In the genomic region with DNA sequence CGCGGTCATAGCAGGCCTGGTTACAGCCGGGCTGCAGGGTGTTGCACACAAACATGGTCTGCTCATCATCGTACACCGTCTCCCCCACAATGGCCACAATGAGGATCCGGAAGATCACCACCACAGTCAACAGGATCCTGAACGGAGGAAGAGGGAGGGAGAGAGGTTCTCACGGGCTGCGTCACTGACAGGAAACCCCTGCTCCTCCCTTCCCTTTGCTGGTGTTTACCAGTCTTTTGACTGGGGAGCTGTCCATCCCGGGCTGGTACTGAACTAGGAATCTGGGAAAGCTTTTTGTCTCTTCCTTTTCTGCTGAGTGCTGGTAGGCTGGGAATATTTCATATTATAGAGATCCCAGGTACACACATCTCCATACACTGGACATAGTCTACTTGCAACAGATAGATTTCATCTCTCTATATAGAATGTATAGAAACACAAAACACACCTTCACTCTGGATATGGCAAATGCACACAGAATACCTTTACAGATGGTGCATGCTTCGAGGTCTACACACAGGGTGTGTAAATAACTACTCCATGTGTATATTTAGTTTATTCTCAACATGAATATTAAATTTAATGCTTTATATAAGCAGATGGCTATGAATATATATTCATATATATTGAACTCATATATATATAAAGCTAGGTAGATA, we compare ENCODE assay signal across 8 cellular contexts. TPM values are rescaled to one million over a fixed set of nuclear protein-coding genes. Genes with fewer than 3 reads are reported as not detected.
DNase-seq lines count a peak whose midpoint lies in the region; ATAC-seq and TF ChIP-seq lines count a peak whose summit lies in the region.

No MANE protein-coding gene starts in this region.

- peaks cover 2% of the 10 kb centered on the region for H3K9me3 ChIP-seq in mesenchymal stem cell (ENCODE audit: control insufficient read depth, low read length)

- H3K79me1 ChIP-seq in mesenchymal stem cell (replicated peaks; ENCODE audit: low read length, poor library complexity, severe bottlenecking) = no peaks in the 10 kb centered on the region

- H4K91ac ChIP-seq in mesenchymal stem cell (ENCODE audit: low read length) = no peak overlapping the region

- no peaks in the 10 kb centered on the region for H3K9me3 Mint-ChIP-seq in stimulated activated naive B cell treated with anti-CD40 and anti-IgM and Interleukin-4, amounts not matched to agents 10 μg/mL and 1 μg/mL and 100 μg/mL, for 72 hours

- no peak overlapping the region for H2BK5ac ChIP-seq in mesenchymal stem cell (ENCODE audit: low read depth, low read length, poor library complexity, severe bottlenecking)

- no peaks in the 10 kb centered on the region for H3K36me3 Mint-ChIP-seq in stimulated activated naive B cell treated with anti-CD40 and anti-IgM and Interleukin-4, amounts not matched to agents 10 μg/mL and 1 μg/mL and 100 μg/mL, for 72 hours

- 37% methylated on average over 8 of the region's 11 CpGs for WGBS in mesenchymal stem cell

- no peak overlapping the region for H4K8ac ChIP-seq in mesenchymal stem cell (ENCODE audit: low read length)

- no peak overlapping the region for H2AK5ac ChIP-seq in mesenchymal stem cell (ENCODE audit: low read length, severe bottlenecking)

- H2BK12ac ChIP-seq in mesenchymal stem cell (ENCODE audit: low read length in 2 of 2) = no peak overlapping the region

- no peak overlapping the region for H3K18ac ChIP-seq in mesenchymal stem cell (ENCODE audit: low read depth in 1 of 2, low read length in 2 of 2)

- no peak overlapping the region for H2BK15ac ChIP-seq in mesenchymal stem cell (ENCODE audit: low read depth, poor library complexity, severe bottlenecking)

- H3K27ac Mint-ChIP-seq in stimulated activated naive B cell treated with anti-CD40 and anti-IgM and Interleukin-4, amounts not matched to agents 10 μg/mL and 1 μg/mL and 100 μg/mL, for 72 hours = no peak overlapping the region

- no peak overlapping the region for H3K4me2 ChIP-seq in mesenchymal stem cell (ENCODE audit: low read length, poor library complexity, severe bottlenecking)

- peaks cover 58 to 74% of the 10 kb centered on the region in 2 donors for H3K27me3 Mint-ChIP-seq in stimulated activated naive B cell treated with anti-CD40 and anti-IgM and Interleukin-4, amounts not matched to agents 10 μg/mL and 1 μg/mL and 100 μg/mL, for 72 hours

- no peak overlapping the region for H3K23ac ChIP-seq in mesenchymal stem cell (ENCODE audit: low read length in 2 of 2)

- no peak overlapping the region for H3K4me3 Mint-ChIP-seq in stimulated activated naive B cell treated with anti-CD40 and anti-IgM and Interleukin-4, amounts not matched to agents 10 μg/mL and 1 μg/mL and 100 μg/mL, for 72 hours

- H3K4me3 ChIP-seq in NB4 (ENCODE audit: low read depth, low read length) (no peak overlapping the region), mesenchymal stem cell (ENCODE audit: insufficient read depth in 1 of 2, low read depth in 1 of 2, low read length in 2 of 2) (no peak overlapping the region)

- ATAC-seq in stimulated activated naive B cell treated with anti-CD40 and anti-IgM and Interleukin-4, amounts not matched to agents 10 μg/mL and 1 μg/mL and 100 μg/mL, for 72 hours (replicated peaks) = no peak
- no peak for ATAC-seq in GM21381 (IDR thresholded peaks at IDR 0.05; ENCODE audit: unreplicated experiment)

- H2AFZ ChIP-seq in mesenchymal stem cell (ENCODE audit: low read depth, low read length) = no peak overlapping the region

- no peak overlapping the region for H3K4ac ChIP-seq in mesenchymal stem cell (ENCODE audit: low read depth in 1 of 2, low read length in 2 of 2)

- H3K4me1 Mint-ChIP-seq in stimulated activated naive B cell treated with anti-CD40 and anti-IgM and Interleukin-4, amounts not matched to agents 10 μg/mL and 1 μg/mL and 100 μg/mL, for 72 hours = peaks cover 4 to 5% of the 10 kb centered on the region in 2 donors

- peaks cover 56 to 64% of the 10 kb centered on the region in 2 experiments for H3K27me3 ChIP-seq in mesenchymal stem cell (ENCODE audit: control insufficient read depth in 1 of 2, insufficient read depth in 1 of 2, low read length in 2 of 2)

- H3K14ac ChIP-seq in mesenchymal stem cell (ENCODE audit: low read length in 2 of 2) = no peak overlapping the region

- H3K36me3 ChIP-seq in mesenchymal stem cell (ENCODE audit: control insufficient read depth in 1 of 2, insufficient read depth in 2 of 2, low read depth in 1 of 2, low read length in 2 of 2) = no peaks in the 10 kb centered on the region

- TF ChIP-seq CTCF in NB4 (IDR thresholded peaks at IDR 0.05; ENCODE audit: low read depth, low read length) = no peak

- peaks cover 10% of the 10 kb centered on the region for H3K4me1 ChIP-seq in mesenchymal stem cell (ENCODE audit: control insufficient read depth, insufficient read depth, low read depth, low read length)

- H3K27ac ChIP-seq in mesenchymal stem cell (ENCODE audit: low read length, poor library complexity, severe bottlenecking) = no peak overlapping the region

- no peak overlapping the region for H2BK120ac ChIP-seq in mesenchymal stem cell (ENCODE audit: low read depth, low read length)

- H3K9ac ChIP-seq in mesenchymal stem cell (ENCODE audit: low read length) = no peak overlapping the region

- DNase-seq in EL (peak; percentile 55), NB4 (ENCODE audit: low read depth) (peak; percentile 12), ecto neural progenitor cell (ENCODE audit: low spot score) (peak; percentile 73), mesenchymal stem cell (peak; percentile 64)
- no peak for DNase-seq in stimulated activated naive B cell treated with anti-CD40 and anti-IgM and Interleukin-4, amounts not matched to agents 10 μg/mL and 1 μg/mL and 100 μg/mL, for 72 hours
- no peak for DNase-seq in stimulated activated naive CD4-positive, alpha-beta T cell (lab: John Stamatoyannopoulos, UW)
- DNase-seq in stimulated activated CD4-positive, alpha-beta T cell treated with anti-CD3 and anti-CD28 coated beads, Interleukin-15, amount 100 ng/mL, for 24 hours = no peak

- no peak for TF ChIP-seq POLR2A in NB4 (IDR thresholded peaks at IDR 0.05; ENCODE audit: extremely low read depth, insufficient read length)

RNA-seq across cellular contexts. Expression of gene GJD2, which starts 1.4 kb away (rescaled TPM):
- polyA plus RNA-seq in mesenchymal stem cell (2013, experiment 1 of 2) = not detected
- polyA plus RNA-seq in mesenchymal stem cell (2013, experiment 2 of 2) = not detected

RNA-seq across cellular contexts. Expression of gene ACTC1, which starts 42.0 kb away (rescaled TPM):
- 0.11 TPM for polyA plus RNA-seq in mesenchymal stem cell (2013, experiment 1 of 2)
- polyA plus RNA-seq in mesenchymal stem cell (2013, experiment 2 of 2) = 0.11 TPM

Comparison
In these comparisons a context has a peak if more than half of its experiments do, and no peak if none do; other contexts are left out.
1. DNase-seq: peak in EL (single experiment), NB4 (single experiment), ecto neural progenitor cell (single experiment) and mesenchymal stem cell (single experiment); none in stimulated activated naive B cell treated with anti-CD40 and anti-IgM and Interleukin-4, amounts not matched to agents 10 μg/mL and 1 μg/mL and 100 μg/mL, for 72 hours (single experiment), stimulated activated naive CD4-positive, alpha-beta T cell (0 of 6) and stimulated activated CD4-positive, alpha-beta T cell treated with anti-CD3 and anti-CD28 coated beads, Interleukin-15, amount 100 ng/mL, for 24 hours (single experiment).